In the genomic region with DNA sequence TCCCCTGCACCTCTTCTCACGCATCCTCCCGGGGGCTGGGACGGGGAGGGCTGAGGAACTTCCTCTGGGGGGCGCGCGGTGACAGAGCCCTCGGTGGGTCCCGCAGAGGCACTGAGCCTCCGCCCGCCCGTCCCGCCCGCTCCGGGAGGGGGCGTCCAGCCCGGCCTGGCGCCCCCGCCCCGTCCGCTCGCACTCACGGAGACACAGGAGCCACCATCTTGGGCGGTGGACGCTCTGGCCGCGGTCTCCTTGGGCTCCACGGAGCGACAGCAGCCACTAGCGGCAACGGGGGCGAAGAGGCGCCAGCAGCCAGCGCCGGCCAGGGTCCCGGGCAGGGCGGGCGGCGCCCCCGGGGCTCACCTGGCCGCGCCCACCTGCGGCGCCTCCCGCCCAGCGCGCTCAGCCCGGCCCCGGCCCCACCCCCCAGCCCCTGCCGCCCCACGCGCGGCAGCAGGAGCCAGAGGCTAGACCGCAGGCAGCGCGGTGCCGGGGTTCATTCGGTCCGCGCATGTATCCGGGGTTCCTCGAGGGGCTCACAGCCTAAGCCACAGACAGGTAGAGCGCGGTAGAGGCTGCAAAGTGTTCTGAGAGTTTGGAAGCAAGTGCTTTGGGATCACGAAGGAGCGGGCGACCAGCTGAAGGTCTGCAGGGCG, we compare ENCODE assay signal across 1 cellular context.
TF ChIP-seq lines count a peak whose summit lies in the region.

A gene (minus strand): TSS at position 242 of the 653 bp plus-strand sequence. CDS start 7,225 bp downstream, outside the sequence.

TF ChIP-seq in HCT116, 20 proteins besides CTCF, POLR2A, EP300 and RAD21 (continued from another document):
- peak; percentile 61 for TF ChIP-seq POLR2AphosphoS5 (IDR thresholded peaks at IDR 0.05; ENCODE audit: low read depth, low read length)
